ENCODE assay signal across 12 cellular contexts in genomic region chr12:53966385-53967133, GRCh38. TPM values are rescaled to one million over a fixed set of nuclear protein-coding genes. Genes with fewer than 3 reads are reported as not detected.
DNase-seq lines count a peak whose midpoint lies in the region; ATAC-seq and TF ChIP-seq lines count a peak whose summit lies in the region.
"Had no signal": no experiment of that assay in that cellular context is flagged by ENCODE, and none has a peak within 500 bp of the region (broad histone marks: within the 10 kb centered on the region; RNA-seq: fewer than 3 reads in every experiment).

No MANE protein-coding gene starts in this region.

- H3K14ac ChIP-seq in mesenchymal stem cell (ENCODE audit: low read length in 2 of 2) = no peak overlapping the region

- no peaks in the 10 kb centered on the region for H3K79me1 ChIP-seq in mesenchymal stem cell (replicated peaks; ENCODE audit: low read length, poor library complexity, severe bottlenecking)

- H3K36me3 ChIP-seq in mesenchymal stem cell (ENCODE audit: control insufficient read depth in 1 of 2, insufficient read depth in 2 of 2, low read depth in 1 of 2, low read length in 2 of 2) (no peaks in the 10 kb centered on the region), vagina (no peaks in the 10 kb centered on the region), testis (ENCODE audit: low read depth, missing control alignments) (no peaks in the 10 kb centered on the region)
- H3K36me3 ChIP-seq: MG63 had no signal

- H3K4me2 ChIP-seq in mesenchymal stem cell (ENCODE audit: low read length, poor library complexity, severe bottlenecking) = peak overlapping the region; percentile 29

- H3K9ac ChIP-seq in mesenchymal stem cell (ENCODE audit: low read length) = peak overlapping the region; percentile 46

- H3K9me3 ChIP-seq in mesenchymal stem cell (ENCODE audit: control insufficient read depth, low read length) (no peaks in the 10 kb centered on the region), vagina (no peaks in the 10 kb centered on the region), testis (no peaks in the 10 kb centered on the region)
- H3K9me3 ChIP-seq: MG63 had no signal

- H3K9me3 Mint-ChIP-seq in natural killer cell treated with Interleukin-12 subunit alpha and Interleukin-12 subunit beta and Interleukin-15 and Interleukin-18, amount 100 ng/mL, for 72 hours = no peaks in the 10 kb centered on the region
- H3K9me3 Mint-ChIP-seq in natural killer cell = no peaks in the 10 kb centered on the region
- H3K9me3 Mint-ChIP-seq in chondrocyte (ENCODE audit: low read depth) = no peaks in the 10 kb centered on the region

- H2BK15ac ChIP-seq in mesenchymal stem cell (ENCODE audit: low read depth, poor library complexity, severe bottlenecking) = no peak overlapping the region

- no peak overlapping the region for H2BK12ac ChIP-seq in mesenchymal stem cell (ENCODE audit: low read length in 2 of 2)

- peak overlapping the region in 1 of 2 experiments; percentile 60 for H3K23ac ChIP-seq in mesenchymal stem cell (ENCODE audit: low read length in 2 of 2)

- H3K4me1 ChIP-seq in mesenchymal stem cell (ENCODE audit: control insufficient read depth, insufficient read depth, low read depth, low read length) = peaks cover 12% of the 10 kb centered on the region
- H3K4me1 ChIP-seq in vagina = no peaks in the 10 kb centered on the region
- peaks cover 2% of the 10 kb centered on the region for H3K4me1 ChIP-seq in testis

- WGBS in mesenchymal stem cell = 2% methylated on average over 36 of the region's 36 CpGs
- 18 to 23% methylated on average over 36 of the region's 36 CpGs for WGBS in testis, 2 donors

- H3K36me3 Mint-ChIP-seq in natural killer cell treated with Interleukin-12 subunit alpha and Interleukin-12 subunit beta and Interleukin-15 and Interleukin-18, amount 100 ng/mL, for 72 hours = no peaks in the 10 kb centered on the region
- H3K36me3 Mint-ChIP-seq in natural killer cell (peaks cover 7% of the 10 kb centered on the region), chondrocyte (ENCODE audit: low read depth) (no peaks in the 10 kb centered on the region)
- H3K36me3 Mint-ChIP-seq: CD4-positive, CD25-positive, alpha-beta regulatory T cell had no signal

- no peak overlapping the region for H4K8ac ChIP-seq in mesenchymal stem cell (ENCODE audit: low read length)

- H3K4me1 Mint-ChIP-seq in natural killer cell treated with Interleukin-12 subunit alpha and Interleukin-12 subunit beta and Interleukin-15 and Interleukin-18, amount 100 ng/mL, for 72 hours (ENCODE audit: low read depth in 2 of 2) = peaks cover 25 to 28% of the 10 kb centered on the region in 2 donors
- peaks cover 31 to 33% of the 10 kb centered on the region in 2 donors for H3K4me1 Mint-ChIP-seq in natural killer cell
- peaks cover 7% of the 10 kb centered on the region for H3K4me1 Mint-ChIP-seq in chondrocyte (ENCODE audit: low read depth)

- no peak for ATAC-seq in natural killer cell treated with Interleukin-12 subunit alpha and Interleukin-12 subunit beta and Interleukin-15 and Interleukin-18, amount 100 ng/mL, for 72 hours
- no peak for ATAC-seq in natural killer cell

- H3K27ac ChIP-seq in mesenchymal stem cell (ENCODE audit: low read length, poor library complexity, severe bottlenecking) (no peak overlapping the region), vagina (no peak overlapping the region), testis (no peak overlapping the region)

- peak overlapping the region; percentile 19 for H3K4me3 Mint-ChIP-seq in natural killer cell treated with Interleukin-12 subunit alpha and Interleukin-12 subunit beta and Interleukin-15 and Interleukin-18, amount 100 ng/mL, for 72 hours
- no peak overlapping the region for H3K4me3 Mint-ChIP-seq in natural killer cell
- no peak overlapping the region for H3K4me3 Mint-ChIP-seq in chondrocyte (ENCODE audit: unreplicated experiment)

- H3K18ac ChIP-seq in mesenchymal stem cell (ENCODE audit: low read depth in 1 of 2, low read length in 2 of 2) = no peak overlapping the region

- no peak overlapping the region for H2AFZ ChIP-seq in mesenchymal stem cell (ENCODE audit: low read depth, low read length)

- H3K27ac Mint-ChIP-seq in natural killer cell treated with Interleukin-12 subunit alpha and Interleukin-12 subunit beta and Interleukin-15 and Interleukin-18, amount 100 ng/mL, for 72 hours = no peak overlapping the region
- H3K27ac Mint-ChIP-seq in natural killer cell (no peak overlapping the region), chondrocyte (ENCODE audit: unreplicated experiment) (no peak overlapping the region)

- no peak overlapping the region for H2BK5ac ChIP-seq in mesenchymal stem cell (ENCODE audit: low read depth, low read length, poor library complexity, severe bottlenecking)

- TF ChIP-seq CTCF in natural killer cell (IDR thresholded peaks at IDR 0.05) (no peak), vagina (IDR thresholded peaks at IDR 0.05) (no peak), chondrocyte (IDR thresholded peaks at IDR 0.05) (no peak), testis (IDR thresholded peaks at IDR 0.05) (no peak)

- TF ChIP-seq POLR2A in vagina (IDR thresholded peaks at IDR 0.05) (no peak), testis (IDR thresholded peaks at IDR 0.05) (no peak)

- intact Hi-C loops in natural killer cell (cut with micrococcal nuclease) = no loop called here
- intact Hi-C loops in vagina (cut with DNase I) = no loop called here
- intact Hi-C loops in testis (cut with DNase I; ENCODE audit: low total_unique reads) = no loop called here

- H2BK120ac ChIP-seq in mesenchymal stem cell (ENCODE audit: low read depth, low read length) = no peak overlapping the region

- H3K27me3 ChIP-seq in mesenchymal stem cell (ENCODE audit: control insufficient read depth in 1 of 2, insufficient read depth in 1 of 2, low read length in 2 of 2) = peaks cover 100% of the 10 kb centered on the region in 2 experiments
- H3K27me3 ChIP-seq in vagina = peaks cover 6% of the 10 kb centered on the region
- peaks cover 3% of the 10 kb centered on the region for H3K27me3 ChIP-seq in testis
- H3K27me3 ChIP-seq: MG63 had no signal

- no peak overlapping the region for H3K4ac ChIP-seq in mesenchymal stem cell (ENCODE audit: low read depth in 1 of 2, low read length in 2 of 2)

- H3K4me3 ChIP-seq in mesenchymal stem cell (ENCODE audit: insufficient read depth in 1 of 2, low read depth in 1 of 2, low read length in 2 of 2) = peak overlapping the region in 1 of 2 experiments; percentile 59
- peak overlapping the region; percentile 3 to 6 for H3K4me3 ChIP-seq in vagina
- H3K4me3 ChIP-seq in testis = peak overlapping the region in 1 of 2 donors; percentile 27
- H3K4me3 ChIP-seq: MG63 had no signal

- no peak for DNase-seq in natural killer cell treated with Interleukin-12 subunit alpha and Interleukin-12 subunit beta and Interleukin-15 and Interleukin-18, amount 100 ng/mL, for 72 hours (ENCODE audit: low spot score)
- no peak for DNase-seq in natural killer cell
- no peak for DNase-seq in mesenchymal stem cell
- DNase-seq in vagina (ENCODE audit: extremely low spot score in 2 of 2) = no peak
- DNase-seq in chondrocyte (ENCODE audit: low spot score) = no peak
- no peak for DNase-seq in testis
- DNase-seq: activated T-cell treated with anti-CD3 and anti-CD28 coated beads, Interleukin-2, amount 50 U/mL, for 1 hour; CD4-positive, CD25-positive, alpha-beta regulatory T cell; MG63; NCI-H446; nucleus accumbens had no signal

- peaks cover 70 to 89% of the 10 kb centered on the region in 2 donors for H3K27me3 Mint-ChIP-seq in natural killer cell treated with Interleukin-12 subunit alpha and Interleukin-12 subunit beta and Interleukin-15 and Interleukin-18, amount 100 ng/mL, for 72 hours
- H3K27me3 Mint-ChIP-seq in natural killer cell (ENCODE audit: low read depth in 2 of 2) (peaks cover 82 to 98% of the 10 kb centered on the region in 2 donors), chondrocyte (ENCODE audit: low read depth) (peaks cover 92% of the 10 kb centered on the region)

- H4K91ac ChIP-seq in mesenchymal stem cell (ENCODE audit: low read length) = no peak overlapping the region

- no peak overlapping the region for H2AK5ac ChIP-seq in mesenchymal stem cell (ENCODE audit: low read length, severe bottlenecking)

RNA-seq across cellular contexts. Expression of gene HOXC11, which starts 6.4 kb away (rescaled TPM):
- total RNA-seq in natural killer cell treated with Interleukin-12 subunit alpha and Interleukin-12 subunit beta and Interleukin-15 and Interleukin-18, amount 100 ng/mL, for 72 hours = not detected
- total RNA-seq in natural killer cell = not detected
- 1.1 TPM for polyA plus RNA-seq in mesenchymal stem cell (2013, experiment 1 of 2)
- polyA plus RNA-seq in mesenchymal stem cell (2013, experiment 2 of 2) = 0.97 TPM
- total RNA-seq in vagina = not detected
- total RNA-seq in chondrocyte = not detected in 3 replicates
- 1 to 10 TPM in 1 of 2 donors, under 1 TPM in 1; 0.25 to 1.1 TPM for total RNA-seq in testis
- polyA plus RNA-seq in testis (ENCODE audit: insufficient read depth, low read depth, low replicate concordance) = 0.18 TPM
- total RNA-seq: CD4-positive, CD25-positive, alpha-beta regulatory T cell; dermis microvascular lymphatic vessel endothelial cell had no signal
- polyA plus RNA-seq: CD4-positive, CD25-positive, alpha-beta regulatory T cell had no signal

RNA-seq across cellular contexts. Expression of gene HOTAIR, which starts 8.2 kb away (rescaled TPM):
- not detected for total RNA-seq in natural killer cell treated with Interleukin-12 subunit alpha and Interleukin-12 subunit beta and Interleukin-15 and Interleukin-18, amount 100 ng/mL, for 72 hours
- total RNA-seq in natural killer cell (not detected), vagina (not detected), chondrocyte (not detected in 3 replicates), testis (1 to 10 TPM; 3.4 to 8.6 TPM)
- polyA plus RNA-seq in mesenchymal stem cell (2013, experiment 1 of 2) = 2.4 TPM
- polyA plus RNA-seq in mesenchymal stem cell (2013, experiment 2 of 2) = 1.7 TPM
- 3.1 TPM for polyA plus RNA-seq in testis (ENCODE audit: insufficient read depth, low read depth, low replicate concordance)
- total RNA-seq: CD4-positive, CD25-positive, alpha-beta regulatory T cell; dermis microvascular lymphatic vessel endothelial cell had no signal
- polyA plus RNA-seq: CD4-positive, CD25-positive, alpha-beta regulatory T cell had no signal

RNA-seq across cellular contexts. Expression of gene HOXC12, which starts 11.9 kb away (rescaled TPM):
- total RNA-seq in natural killer cell treated with Interleukin-12 subunit alpha and Interleukin-12 subunit beta and Interleukin-15 and Interleukin-18, amount 100 ng/mL, for 72 hours = not detected
- total RNA-seq in natural killer cell (not detected), vagina (not detected), chondrocyte (not detected in 3 replicates), testis (under 1 TPM in 1 of 2 donors, not detected in 1; 0.06 TPM)
- polyA plus RNA-seq in mesenchymal stem cell (2013, experiment 1 of 2) = not detected
- not detected for polyA plus RNA-seq in mesenchymal stem cell (2013, experiment 2 of 2)
- not detected for polyA plus RNA-seq in testis (ENCODE audit: insufficient read depth, low read depth, low replicate concordance)
- total RNA-seq: CD4-positive, CD25-positive, alpha-beta regulatory T cell; dermis microvascular lymphatic vessel endothelial cell had no signal
- polyA plus RNA-seq: CD4-positive, CD25-positive, alpha-beta regulatory T cell had no signal

RNA-seq across cellular contexts. Expression of gene HOXC10, which starts 18.4 kb away (rescaled TPM):
- not detected for total RNA-seq in natural killer cell treated with Interleukin-12 subunit alpha and Interleukin-12 subunit beta and Interleukin-15 and Interleukin-18, amount 100 ng/mL, for 72 hours
- total RNA-seq in natural killer cell = not detected
- 8.9 TPM for polyA plus RNA-seq in mesenchymal stem cell (2013, experiment 1 of 2)
- polyA plus RNA-seq in mesenchymal stem cell (2013, experiment 2 of 2) = 9.4 TPM
- total RNA-seq in vagina = not detected
- not detected in 3 replicates for total RNA-seq in chondrocyte
- total RNA-seq in testis = 1 to 10 TPM; 1.4 to 2.6 TPM
- polyA plus RNA-seq in testis (ENCODE audit: insufficient read depth, low read depth, low replicate concordance) = 4.3 TPM
- total RNA-seq: CD4-positive, CD25-positive, alpha-beta regulatory T cell; dermis microvascular lymphatic vessel endothelial cell had no signal
- polyA plus RNA-seq: CD4-positive, CD25-positive, alpha-beta regulatory T cell had no signal

RNA-seq across cellular contexts. Expression of gene HOXC13, which starts 27.9 kb away (rescaled TPM):
- not detected for total RNA-seq in natural killer cell treated with Interleukin-12 subunit alpha and Interleukin-12 subunit beta and Interleukin-15 and Interleukin-18, amount 100 ng/mL, for 72 hours
- not detected for total RNA-seq in natural killer cell
- not detected for polyA plus RNA-seq in mesenchymal stem cell (2013, experiment 1 of 2)
- not detected for polyA plus RNA-seq in mesenchymal stem cell (2013, experiment 2 of 2)
- total RNA-seq in vagina = not detected
- total RNA-seq in chondrocyte = not detected in 3 replicates
- total RNA-seq in testis = under 1 TPM; 0.63 to 0.87 TPM
- 0.25 TPM for polyA plus RNA-seq in testis (ENCODE audit: insufficient read depth, low read depth, low replicate concordance)
- total RNA-seq: CD4-positive, CD25-positive, alpha-beta regulatory T cell; dermis microvascular lymphatic vessel endothelial cell had no signal
- polyA plus RNA-seq: CD4-positive, CD25-positive, alpha-beta regulatory T cell had no signal
